Comparison of ENCODE assay signal across 20 cellular contexts in the genomic region with DNA sequence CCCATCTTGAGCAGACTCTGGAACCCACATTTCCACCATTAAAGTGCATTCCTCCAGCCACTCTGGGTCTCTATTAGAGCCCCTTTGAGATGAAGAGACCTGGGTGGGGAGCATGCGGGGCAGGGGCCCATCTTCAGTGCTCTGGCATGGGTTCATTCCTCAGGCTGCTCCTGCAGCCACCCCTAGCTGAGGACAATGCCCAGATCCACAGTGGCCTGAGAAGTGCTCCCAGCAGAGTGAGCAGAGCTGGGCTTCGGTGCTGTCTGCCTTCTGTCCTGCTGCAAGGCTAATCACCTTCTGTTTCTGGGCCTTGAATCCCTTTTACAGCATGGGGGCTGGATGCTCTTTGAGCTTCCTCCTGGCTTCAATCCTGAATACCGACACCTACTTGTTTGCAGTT.
"Had no signal": no experiment of that assay in that cellular context is flagged by ENCODE, and none has a peak within 500 bp of the region (broad histone marks: within the 10 kb centered on the region; RNA-seq: fewer than 3 reads in every experiment).

No MANE protein-coding gene starts in this region.

- ATAC-seq: HepG2, K562 had no signal

- DNase-seq: Kasumi-1, MM.1S, NCI-H1092 treated with DMSO at 0.1 percent for 48 hours, NCI-H1436, NCI-H187 treated with DMSO at 0.1 percent for 48 hours, NCI-H2029 treated with DMSO at 0.1 percent for 48 hours, NCI-H2171 treated with DMSO at 0.1 percent for 48 hours, NCI-H345, NCI-H446 treated with DMSO at 0.1 percent for 48 hours, NCI-H510A treated with DMSO at 0.1 percent for 48 hours, NCI-H526, Right ventricle myocardium superior, RPMI8226, SIG-M5 had no signal

- H3K9ac ChIP-seq: KMS-11 had no signal

- FAIRE-seq: HepG2, K562, RCC 7860 had no signal

- H3K4me3 ChIP-seq: K562, SJSA1, SK-N-MC had no signal

- H3K36me3 ChIP-seq: SJSA1 had no signal

- H3K27ac ChIP-seq: KMS-11, SJSA1, SK-N-MC had no signal

- H3K4me2 ChIP-seq: KMS-11 had no signal

- H3K27me3 ChIP-seq: SJSA1 had no signal

- H3K9me3 ChIP-seq: SJSA1 had no signal
